Comparison of ENCODE assay signal across 13 cellular contexts in genomic region chr4:7570156-7570778, GRCh38.
A peak's percentile ranks its signal among the peaks of the same experiment; 100 is the strongest.
DNase-seq lines count a peak whose midpoint lies in the region; ATAC-seq and TF ChIP-seq lines count a peak whose summit lies in the region.
"Had no signal": no experiment of that assay in that cellular context is flagged by ENCODE, and none has a peak within 500 bp of the region (broad histone marks: within the 10 kb centered on the region; RNA-seq: fewer than 3 reads in every experiment).

No MANE protein-coding gene starts in this region.

- no peaks in the 10 kb centered on the region for H3K79me2 ChIP-seq in GM23338 (replicated peaks; ENCODE audit: insufficient read depth)

- H3K4me1 ChIP-seq in GM23338 (ENCODE audit: insufficient read depth), result no peaks in the 10 kb centered on the region; the same call in 1 of the 2 replicates
- H3K4me1 ChIP-seq in HEK293 (ENCODE audit: control insufficient read depth, insufficient read depth, low read length), result no peaks in the 10 kb centered on the region

- no peaks in the 10 kb centered on the region for H3K27me3 ChIP-seq in GM23338 (ENCODE audit: insufficient read depth)

- no peaks in the 10 kb centered on the region for H3K9me3 Mint-ChIP-seq in GM23338
- peaks cover 3% of the 10 kb centered on the region for H3K9me3 Mint-ChIP-seq in stimulated activated memory B cell treated with anti-CD40 and anti-IgM and Interleukin-4, amounts not matched to agents 10 μg/mL and 1 μg/mL and 100 μg/mL, for 72 hours
- H3K9me3 Mint-ChIP-seq: CD4-positive, alpha-beta T cell had no signal

- POLR2A ChIA-PET in HEK293 (lab: Yijun Ruan, JAX), result no interaction called here

- H3K4me2 ChIP-seq in GM23338, result no peak overlapping the region

- H3K9me2 ChIP-seq in GM23338 (ENCODE audit: insufficient read depth), result peaks cover 10% of the 10 kb centered on the region; the same call in 1 of the 2 replicates

- intact Hi-C loops in posterior vena cava (cut with DNase I), result no loop called here

- H3K9me3 ChIP-seq in HEK293 (ENCODE audit: control insufficient read depth, insufficient read depth, low read depth, low read length), result no peaks in the 10 kb centered on the region

- H2AFZ ChIP-seq in GM23338, result no peak overlapping the region

- no peaks in the 10 kb centered on the region for H3K36me3 Mint-ChIP-seq in GM23338 (ENCODE audit: low read depth)
- H3K36me3 Mint-ChIP-seq in stimulated activated memory B cell treated with anti-CD40 and anti-IgM and Interleukin-4, amounts not matched to agents 10 μg/mL and 1 μg/mL and 100 μg/mL, for 72 hours, result no peaks in the 10 kb centered on the region

- H3K27ac ChIP-seq in GM23338 (ENCODE audit: low read depth) (no peak overlapping the region), HEK293 (ENCODE audit: extremely low read depth, low read depth, low read length) (no peak overlapping the region)

- peak; percentile 69 for ATAC-seq in GM23338
- ATAC-seq in stimulated activated memory B cell treated with anti-CD40 and anti-IgM and Interleukin-4, amounts not matched to agents 10 μg/mL and 1 μg/mL and 100 μg/mL, for 72 hours, result no peak
- no peak for ATAC-seq in GM18517 (IDR thresholded peaks at IDR 0.05; ENCODE audit: unreplicated experiment)
- ATAC-seq: HCT116 had no signal

- H3K4me1 Mint-ChIP-seq in GM23338, result peaks cover 11% of the 10 kb centered on the region
- no peaks in the 10 kb centered on the region for H3K4me1 Mint-ChIP-seq in stimulated activated memory B cell treated with anti-CD40 and anti-IgM and Interleukin-4, amounts not matched to agents 10 μg/mL and 1 μg/mL and 100 μg/mL, for 72 hours
- H3K4me1 Mint-ChIP-seq: B cell had no signal

- H3F3A ChIP-seq in GM23338 (replicated peaks; ENCODE audit: low read depth), result no peaks in the 10 kb centered on the region

- CTCF ChIA-PET in HEK293 (lab: Yijun Ruan, JAX), result no interaction called here

- H3K36me3 ChIP-seq in GM23338 (ENCODE audit: insufficient read depth) (no peaks in the 10 kb centered on the region), HEK293 (ENCODE audit: control insufficient read depth in 2 of 2, insufficient read depth in 1 of 2, low read length in 2 of 2) (no peaks in the 10 kb centered on the region)

- TF ChIP-seq CTCF in GM23338 (conservative IDR thresholded peaks at IDR 0.05; ENCODE audit: low read depth in 2 of 2) (no peak), HEK293 (tag by site-specific recombination; IDR thresholded peaks at IDR 0.05) (no peak)

- DNase-seq in GM23338 (ENCODE audit: low spot score) (no peak), iPS-NIHi7 (ENCODE audit: extremely low spot score) (peak; percentile 40), posterior vena cava (ENCODE audit: low spot score) (peak; percentile 68), globus pallidus (ENCODE audit: low spot score) (no peak)
- DNase-seq: C1 segment of cervical spinal cord; Calu3; CD4-positive, alpha-beta T cell; DMS 273 treated with DMSO at 0.1 percent for 48 hours had no signal

- peaks cover 5% of the 10 kb centered on the region for H3K27me3 Mint-ChIP-seq in GM23338 (ENCODE audit: insufficient read depth, low read depth, poor library complexity)
- H3K27me3 Mint-ChIP-seq in stimulated activated memory B cell treated with anti-CD40 and anti-IgM and Interleukin-4, amounts not matched to agents 10 μg/mL and 1 μg/mL and 100 μg/mL, for 72 hours, result no peaks in the 10 kb centered on the region
- H3K27me3 Mint-ChIP-seq: B cell had no signal

- H3K4me3 ChIP-seq in GM23338 (no peak overlapping the region), HEK293 (ENCODE audit: low read depth, low read length) (no peak overlapping the region)

- H3K27ac Mint-ChIP-seq in GM23338, result no peak overlapping the region
- H3K27ac Mint-ChIP-seq in stimulated activated memory B cell treated with anti-CD40 and anti-IgM and Interleukin-4, amounts not matched to agents 10 μg/mL and 1 μg/mL and 100 μg/mL, for 72 hours, result no peak overlapping the region
- H3K27ac Mint-ChIP-seq: B cell; CD4-positive, alpha-beta T cell had no signal

- no peaks in the 10 kb centered on the region for H4K20me1 ChIP-seq in GM23338 (replicated peaks; ENCODE audit: insufficient read depth)

- H3K4me3 Mint-ChIP-seq in GM23338, result no peak overlapping the region
- H3K4me3 Mint-ChIP-seq in stimulated activated memory B cell treated with anti-CD40 and anti-IgM and Interleukin-4, amounts not matched to agents 10 μg/mL and 1 μg/mL and 100 μg/mL, for 72 hours, result no peak overlapping the region
- H3K4me3 Mint-ChIP-seq: B cell; CD4-positive, alpha-beta T cell had no signal

TF ChIP-seq in GM23338, 12 proteins besides CTCF, POLR2A, EP300 and RAD21:
- TF ChIP-seq, protein P1, sequence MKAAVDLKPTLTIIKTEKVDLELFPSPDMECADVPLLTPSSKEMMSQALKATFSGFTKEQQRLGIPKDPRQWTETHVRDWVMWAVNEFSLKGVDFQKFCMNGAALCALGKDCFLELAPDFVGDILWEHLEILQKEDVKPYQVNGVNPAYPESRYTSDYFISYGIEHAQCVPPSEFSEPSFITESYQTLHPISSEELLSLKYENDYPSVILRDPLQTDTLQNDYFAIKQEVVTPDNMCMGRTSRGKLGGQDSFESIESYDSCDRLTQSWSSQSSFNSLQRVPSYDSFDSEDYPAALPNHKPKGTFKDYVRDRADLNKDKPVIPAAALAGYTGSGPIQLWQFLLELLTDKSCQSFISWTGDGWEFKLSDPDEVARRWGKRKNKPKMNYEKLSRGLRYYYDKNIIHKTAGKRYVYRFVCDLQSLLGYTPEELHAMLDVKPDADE (IDR thresholded peaks at IDR 0.05), result no peak
- TF ChIP-seq NANOG (IDR thresholded peaks at IDR 0.05; ENCODE audit: borderline replicate concordance) (no peak), EZH2phosphoT487 (IDR thresholded peaks at IDR 0.05; ENCODE audit: unreplicated experiment) (no peak), JUNB (IDR thresholded peaks at IDR 0.05; ENCODE audit: unreplicated experiment) (no peak)

TF ChIP-seq in HEK293, 187 proteins besides CTCF, POLR2A, EP300 and RAD21:
- TF ChIP-seq ZNF248 (tag by site-specific recombination; IDR thresholded peaks at IDR 0.05), result no peak
- TF ChIP-seq ZNF121 (tag by site-specific recombination; IDR thresholded peaks at IDR 0.05), result no peak
- no peak for TF ChIP-seq ZNF366 (tag by site-specific recombination; conservative IDR thresholded peaks at IDR 0.05)
- no peak for TF ChIP-seq SP7 (tag by site-specific recombination; IDR thresholded peaks at IDR 0.05)
- TF ChIP-seq ZNF561 (tag by site-specific recombination; IDR thresholded peaks at IDR 0.05; ENCODE audit: borderline replicate concordance), result no peak
- TF ChIP-seq KLF1 (tag by site-specific recombination; IDR thresholded peaks at IDR 0.05), result 0 out of 2 replicates have a peak, but pooled peaks have one; percentile 18
- no peak for TF ChIP-seq ZNF169 (tag by site-specific recombination; IDR thresholded peaks at IDR 0.05)

Comparison
In these comparisons a context has a peak if more than half of its experiments do, and no peak if none do; other contexts are left out.
1. DNase-seq: peak in iPS-NIHi7 (single experiment) and posterior vena cava (single experiment); none in GM23338 (single experiment) and globus pallidus (single experiment).